Comparison of ENCODE assay signal across 8 cellular contexts in genomic region chr17:4833178-4833940, GRCh38. TPM values are rescaled to one million over a fixed set of nuclear protein-coding genes. Genes with fewer than 3 reads are reported as not detected.
DNase-seq lines count a peak whose midpoint lies in the region; TF ChIP-seq lines count a peak whose summit lies in the region.

Gene MINK1, plus strand, starts transcription at chr17:4833340. Its CDS starts 244 bp downstream, at chr17:4833584.

- no peaks in the 10 kb centered on the region for H3K9me3 ChIP-seq in GM23248 (ENCODE audit: low read depth)
- no peaks in the 10 kb centered on the region for H3K9me3 ChIP-seq in stomach

- H3K27ac Mint-ChIP-seq in neural crest cell (ENCODE audit: unreplicated experiment): peak within 1 kb of the TSS; percentile 99

- no peaks in the 10 kb centered on the region for H3K27me3 Mint-ChIP-seq in neural crest cell (ENCODE audit: low read depth)

- H3K27me3 ChIP-seq in GM23248 (replicated peaks; ENCODE audit: insufficient read depth) (no peaks in the 10 kb centered on the region), stomach (no peaks in the 10 kb centered on the region)

- DNase-seq in EH (ENCODE audit: low read depth) (peak; percentile 93), GM23248 (peak; percentile 97), LHCN-M2 (ENCODE audit: low read depth) (peak; percentile 91), SHP77 (lab: John Stamatoyannopoulos, UW) (peak; percentile 91 to 93), activated gamma-delta T cell (lab: John Stamatoyannopoulos, UW) (peak; percentile 89), fibroblast of the conjunctiva (ENCODE audit: low read depth) (peak; percentile 86), neural crest cell (ENCODE audit: low read depth, low spot score) (peak; percentile 75), stomach (peak; percentile 93)

- intact Hi-C loops in stomach (cut with DNase I; ENCODE audit: low total_unique reads): no loop called here

- H3K36me3 ChIP-seq in GM23248 (ENCODE audit: low read depth) (no peaks in the 10 kb centered on the region), stomach (peaks cover 0 to 10% (median 2%) of the 10 kb centered on the region in 4 donors)

- peaks cover 11% of the 10 kb centered on the region for H4K20me1 ChIP-seq in GM23248 (ENCODE audit: insufficient read depth)

- peak within 1 kb of the TSS; percentile 81 for H3K9ac ChIP-seq in GM23248

- 1 to 3% methylated on average over 40 to 45 of the region's 91 CpGs for whole genome bisulfite sequencing in GM23248 (ENCODE audit: low coverage in 1 of 2, low lambda C conversion rate in 2 of 2, missing lambda C conversion rate in 2 of 2), 2 experiments
- 0 to 1% (median 0%) methylated on average over 31 to 91 of the region's 91 CpGs for WGBS in stomach, 5 donors

- peak within 1 kb of the TSS; percentile 93 for H3K4me3 Mint-ChIP-seq in neural crest cell

- no peaks in the 10 kb centered on the region for H3K36me3 Mint-ChIP-seq in neural crest cell (ENCODE audit: low read depth)

- no peaks in the 10 kb centered on the region for H3K9me2 ChIP-seq in GM23248 (ENCODE audit: insufficient read depth)

- no peaks in the 10 kb centered on the region for H3F3A ChIP-seq in GM23248 (ENCODE audit: insufficient read depth)

- TF ChIP-seq POLR2A in stomach (IDR thresholded peaks at IDR 0.05): peak in 2 of 4 donors; percentile 42 to 65

- H2AFZ ChIP-seq in GM23248: peak within 1 kb of the TSS; percentile 73

- TF ChIP-seq EP300 in stomach (IDR thresholded peaks at IDR 0.05): no peak

- peak within 1 kb of the TSS; percentile 78 for H3K4me3 ChIP-seq in GM23248
- peak within 1 kb of the TSS; percentile 84 to 97 (median 96) for H3K4me3 ChIP-seq in stomach

- H3K4me2 ChIP-seq in GM23248 (ENCODE audit: unreplicated experiment): peak within 1 kb of the TSS; percentile 91

- peaks cover 51% of the 10 kb centered on the region for H3K79me2 ChIP-seq in GM23248 (ENCODE audit: insufficient read depth)

- H3K27ac ChIP-seq in GM23248 (peak within 1 kb of the TSS; percentile 51), stomach (peak within 1 kb of the TSS; percentile 95 to 98 (median 96))

- H3K4me1 ChIP-seq in GM23248 (ENCODE audit: insufficient read depth) (peaks cover 8% of the 10 kb centered on the region; the same call in 1 of the 2 replicates), stomach (peaks cover 24 to 49% (median 40%) of the 10 kb centered on the region in 4 donors)

- H3K9me3 Mint-ChIP-seq in neural crest cell: no peaks in the 10 kb centered on the region

- H3K4me1 Mint-ChIP-seq in neural crest cell: peaks cover 31% of the 10 kb centered on the region

- TF ChIP-seq CTCF in neural crest cell (conservative IDR thresholded peaks at IDR 0.05): no peak
- no peak for TF ChIP-seq CTCF in stomach (IDR thresholded peaks at IDR 0.05)

- in situ Hi-C loops in GM23248 (cut with MboI): no loop called here

RNA-seq across cellular contexts. Expression of gene MINK1, which starts in this region (rescaled TPM):
- total RNA-seq in GM23248 (2014; rRNA removed; shearing (Covaris generic)): 31.5 and 34.5 TPM in 2 replicates
- 21.0 and 24.2 TPM in 2 replicates for polyA plus RNA-seq in GM23248 (2016; fragmentation: Nextera tagmentation; extraction: Ambion mirVana)
- 26.7 and 33.6 TPM in 2 replicates for total RNA-seq in LHCN-M2 (2014; rRNA removed)
- polyA plus RNA-seq in LHCN-M2 (2012): 32.3 TPM
- total RNA-seq in neural crest cell: 73.0 and 76.6 TPM in 2 replicates
- total RNA-seq in stomach: 100 to 1,000 TPM in 1 of 5 donors, 10 to 100 TPM in 4; 40.9 to 230 (median 49.6) TPM
- polyA plus RNA-seq in stomach: 10 to 100 TPM; 24.6 to 57.1 (median 29.8) TPM

Comparison
In these comparisons a context has a peak if more than half of its experiments do, and no peak if none do; other contexts are left out.
1. Peak in every context shown above with its lines: DNase-seq, H3K4me3 ChIP-seq and H3K27ac ChIP-seq.